In genomic region chr11:125586618-125587017, GRCh38 we compare ENCODE assay signal across 25 cellular contexts. TPM values are rescaled to one million over a fixed set of nuclear protein-coding genes. Genes with fewer than 3 reads are reported as not detected.
DNase-seq lines count a peak whose midpoint lies in the region; ATAC-seq lines count a peak whose summit lies in the region.
"Had no signal": no experiment of that assay in that cellular context is flagged by ENCODE, and none has a peak within 500 bp of the region (broad histone marks: within the 10 kb centered on the region; RNA-seq: fewer than 3 reads in every experiment).

No MANE protein-coding gene starts in this region.

- DNase-seq in activated CD8-positive, alpha-beta memory T cell treated with anti-CD3 and anti-CD28 coated beads, Interleukin-2, amount 10 ng/mL, durations not matched to agents 7 days and 5 days: no peak
- no peak for DNase-seq in activated CD8-positive, alpha-beta memory T cell treated with anti-CD3 and anti-CD28 coated beads, Interleukin-2, amount 50 U/mL, for 4 hours
- DNase-seq in activated T-cell treated with anti-CD3 and anti-CD28 coated beads, Interleukin-2, amount 50 U/mL, for 72 hours: no peak
- DNase-seq in activated T-cell treated with anti-CD3 and anti-CD28 coated beads for 4 hours: no peak
- DNase-seq in stimulated activated effector memory CD8-positive, alpha-beta T cell treated with anti-CD3 and anti-CD28 coated beads, Interleukin-12 subunit alpha, Interleukin-12 subunit beta, amount 100 ng/mL, for 72 hours (ENCODE audit: low spot score in 2 of 2): no peak
- DNase-seq in activated naive CD4-positive, alpha-beta T cell treated with anti-CD3 and anti-CD28 coated beads for 36 hours: no peak
- no peak for DNase-seq in stimulated activated CD8-positive, alpha-beta memory T cell treated with anti-CD3 and anti-CD28 coated beads, Interleukin-4, amount 100 ng/mL, for 48 hours
- DNase-seq: 8988T; ACHN; BE2C; C1 segment of cervical spinal cord; CD4-positive, alpha-beta memory T cell; CD4-positive, CD25-positive, alpha-beta regulatory T cell; CD8-positive, alpha-beta memory T cell; COR-L47; DMS 273 treated with DMSO at 0.1 percent for 48 hours; DMS153; DMS53; DMS79; DND-41; EL; GDM1 had no signal

- no peak overlapping the region for H3K27ac Mint-ChIP-seq in activated CD8-positive, alpha-beta memory T cell treated with anti-CD3 and anti-CD28 coated beads, Interleukin-2, amount 10 ng/mL, durations not matched to agents 7 days and 5 days
- H3K27ac Mint-ChIP-seq in activated T-cell treated with anti-CD3 and anti-CD28 coated beads, Interleukin-2, amount 50 U/mL, for 72 hours: peak overlapping the region; percentile 26
- H3K27ac Mint-ChIP-seq in activated T-helper 17 cell treated with anti-CD3 and anti-CD28 coated beads, Interleukin-2, amount 50 U/mL, for 72 hours: no peak overlapping the region
- no peak overlapping the region for H3K27ac Mint-ChIP-seq in stimulated activated effector memory CD8-positive, alpha-beta T cell treated with anti-CD3 and anti-CD28 coated beads, Interleukin-12 subunit alpha, Interleukin-12 subunit beta, amount 100 ng/mL, for 72 hours
- H3K27ac Mint-ChIP-seq in activated naive CD4-positive, alpha-beta T cell treated with anti-CD3 and anti-CD28 coated beads for 36 hours: no peak overlapping the region
- H3K27ac Mint-ChIP-seq: CD14-positive monocyte; CD4-positive, alpha-beta memory T cell had no signal

- H3K27me3 Mint-ChIP-seq in activated CD8-positive, alpha-beta memory T cell treated with anti-CD3 and anti-CD28 coated beads, Interleukin-2, amount 10 ng/mL, durations not matched to agents 7 days and 5 days: no peaks in the 10 kb centered on the region
- H3K27me3 Mint-ChIP-seq in activated T-cell treated with anti-CD3 and anti-CD28 coated beads, Interleukin-2, amount 50 U/mL, for 72 hours (ENCODE audit: low read depth): no peaks in the 10 kb centered on the region
- H3K27me3 Mint-ChIP-seq in activated T-helper 17 cell treated with anti-CD3 and anti-CD28 coated beads, Interleukin-2, amount 50 U/mL, for 72 hours: no peaks in the 10 kb centered on the region
- H3K27me3 Mint-ChIP-seq in activated naive CD4-positive, alpha-beta T cell treated with anti-CD3 and anti-CD28 coated beads for 36 hours (ENCODE audit: low read depth): no peaks in the 10 kb centered on the region
- H3K27me3 Mint-ChIP-seq: CD4-positive, alpha-beta memory T cell; CD4-positive, CD25-positive, alpha-beta regulatory T cell; CD8-positive, alpha-beta memory T cell had no signal

- no peaks in the 10 kb centered on the region for H3K9me3 Mint-ChIP-seq in activated CD8-positive, alpha-beta memory T cell treated with anti-CD3 and anti-CD28 coated beads, Interleukin-2, amount 10 ng/mL, durations not matched to agents 7 days and 5 days (ENCODE audit: low read depth)
- H3K9me3 Mint-ChIP-seq in activated T-cell treated with anti-CD3 and anti-CD28 coated beads, Interleukin-2, amount 50 U/mL, for 72 hours: no peaks in the 10 kb centered on the region
- no peaks in the 10 kb centered on the region for H3K9me3 Mint-ChIP-seq in activated T-helper 17 cell treated with anti-CD3 and anti-CD28 coated beads, Interleukin-2, amount 50 U/mL, for 72 hours
- H3K9me3 Mint-ChIP-seq in stimulated activated effector memory CD8-positive, alpha-beta T cell treated with anti-CD3 and anti-CD28 coated beads, Interleukin-12 subunit alpha, Interleukin-12 subunit beta, amount 100 ng/mL, for 72 hours: no peaks in the 10 kb centered on the region
- no peaks in the 10 kb centered on the region for H3K9me3 Mint-ChIP-seq in activated naive CD4-positive, alpha-beta T cell treated with anti-CD3 and anti-CD28 coated beads for 36 hours
- H3K9me3 Mint-ChIP-seq: CD14-positive monocyte; CD4-positive, alpha-beta memory T cell; CD4-positive, CD25-positive, alpha-beta regulatory T cell; CD8-positive, alpha-beta memory T cell had no signal

- CTCF ChIA-PET in activated CD8-positive, alpha-beta memory T cell treated with anti-CD3 and anti-CD28 coated beads, Interleukin-2, amount 10 ng/mL, durations not matched to agents 7 days and 5 days (lab: Charles Lee): interaction anchor here (1.8 kb wide), 1 partner anchor 16 kb away, joined by 4 read pairs; no protein-coding TSS in a partner anchor
- CTCF ChIA-PET in activated naive CD4-positive, alpha-beta T cell treated with anti-CD3 and anti-CD28 coated beads for 36 hours (lab: Charles Lee): no interaction called here

- peaks cover 22% of the 10 kb centered on the region for H3K36me3 Mint-ChIP-seq in activated CD8-positive, alpha-beta memory T cell treated with anti-CD3 and anti-CD28 coated beads, Interleukin-2, amount 10 ng/mL, durations not matched to agents 7 days and 5 days
- H3K36me3 Mint-ChIP-seq in activated T-cell treated with anti-CD3 and anti-CD28 coated beads, Interleukin-2, amount 50 U/mL, for 72 hours (ENCODE audit: insufficient read depth in 2 of 2): peaks cover 4 to 24% of the 10 kb centered on the region in 2 donors
- H3K36me3 Mint-ChIP-seq in activated T-helper 17 cell treated with anti-CD3 and anti-CD28 coated beads, Interleukin-2, amount 50 U/mL, for 72 hours (ENCODE audit: low read depth): peaks cover 37% of the 10 kb centered on the region
- H3K36me3 Mint-ChIP-seq in stimulated activated effector memory CD8-positive, alpha-beta T cell treated with anti-CD3 and anti-CD28 coated beads, Interleukin-12 subunit alpha, Interleukin-12 subunit beta, amount 100 ng/mL, for 72 hours: peaks cover 42% of the 10 kb centered on the region
- H3K36me3 Mint-ChIP-seq in activated naive CD4-positive, alpha-beta T cell treated with anti-CD3 and anti-CD28 coated beads for 36 hours (ENCODE audit: low read depth): peaks cover 23% of the 10 kb centered on the region

- H3K4me3 Mint-ChIP-seq in activated CD8-positive, alpha-beta memory T cell treated with anti-CD3 and anti-CD28 coated beads, Interleukin-2, amount 10 ng/mL, durations not matched to agents 7 days and 5 days: no peak overlapping the region
- H3K4me3 Mint-ChIP-seq in activated T-cell treated with anti-CD3 and anti-CD28 coated beads, Interleukin-2, amount 50 U/mL, for 72 hours: no peak overlapping the region
- H3K4me3 Mint-ChIP-seq in activated T-helper 17 cell treated with anti-CD3 and anti-CD28 coated beads, Interleukin-2, amount 50 U/mL, for 72 hours: no peak overlapping the region
- no peak overlapping the region for H3K4me3 Mint-ChIP-seq in stimulated activated effector memory CD8-positive, alpha-beta T cell treated with anti-CD3 and anti-CD28 coated beads, Interleukin-12 subunit alpha, Interleukin-12 subunit beta, amount 100 ng/mL, for 72 hours
- H3K4me3 Mint-ChIP-seq in activated naive CD4-positive, alpha-beta T cell treated with anti-CD3 and anti-CD28 coated beads for 36 hours: no peak overlapping the region
- H3K4me3 Mint-ChIP-seq: CD14-positive monocyte; CD4-positive, alpha-beta memory T cell; CD4-positive, CD25-positive, alpha-beta regulatory T cell; CD8-positive, alpha-beta memory T cell had no signal

- peaks cover 11% of the 10 kb centered on the region for H3K4me1 Mint-ChIP-seq in activated CD8-positive, alpha-beta memory T cell treated with anti-CD3 and anti-CD28 coated beads, Interleukin-2, amount 10 ng/mL, durations not matched to agents 7 days and 5 days
- peaks cover 26% of the 10 kb centered on the region for H3K4me1 Mint-ChIP-seq in activated T-cell treated with anti-CD3 and anti-CD28 coated beads, Interleukin-2, amount 50 U/mL, for 72 hours (ENCODE audit: low read depth)
- H3K4me1 Mint-ChIP-seq in activated T-helper 17 cell treated with anti-CD3 and anti-CD28 coated beads, Interleukin-2, amount 50 U/mL, for 72 hours: no peaks in the 10 kb centered on the region
- peaks cover 18% of the 10 kb centered on the region for H3K4me1 Mint-ChIP-seq in stimulated activated effector memory CD8-positive, alpha-beta T cell treated with anti-CD3 and anti-CD28 coated beads, Interleukin-12 subunit alpha, Interleukin-12 subunit beta, amount 100 ng/mL, for 72 hours
- peaks cover 14% of the 10 kb centered on the region for H3K4me1 Mint-ChIP-seq in activated naive CD4-positive, alpha-beta T cell treated with anti-CD3 and anti-CD28 coated beads for 36 hours (ENCODE audit: low read depth)

- intact Hi-C loops in activated naive CD4-positive, alpha-beta T cell treated with anti-CD3 and anti-CD28 coated beads for 36 hours (cut with micrococcal nuclease): no loop called here

- peak; percentile 23 for ATAC-seq in activated CD8-positive, alpha-beta memory T cell treated with anti-CD3 and anti-CD28 coated beads, Interleukin-2, amount 10 ng/mL, durations not matched to agents 7 days and 5 days
- peak; percentile 77 to 84 for ATAC-seq in activated T-cell treated with anti-CD3 and anti-CD28 coated beads, Interleukin-2, amount 50 U/mL, for 72 hours (replicated peaks in 1 of 2)
- peak; percentile 78 for ATAC-seq in activated T-helper 17 cell treated with anti-CD3 and anti-CD28 coated beads, Interleukin-2, amount 50 U/mL, for 72 hours (replicated peaks)
- ATAC-seq in stimulated activated effector memory CD8-positive, alpha-beta T cell treated with anti-CD3 and anti-CD28 coated beads, Interleukin-12 subunit alpha, Interleukin-12 subunit beta, amount 100 ng/mL, for 72 hours: peak; percentile 89
- ATAC-seq: GM12878 had no signal

RNA-seq across cellular contexts. Expression of gene STT3A, which starts 6.0 kb away (rescaled TPM):
- total RNA-seq in activated CD8-positive, alpha-beta memory T cell treated with anti-CD3 and anti-CD28 coated beads, Interleukin-2, amount 10 ng/mL, durations not matched to agents 7 days and 5 days: 100 to 1,000 TPM in 1 of 2 experiments, 10 to 100 TPM in 1; 82.9 to 128 TPM
- 100 to 1,000 TPM; 121 to 123 TPM for total RNA-seq in activated T-cell treated with anti-CD3 and anti-CD28 coated beads, Interleukin-2, amount 50 U/mL, for 72 hours
- 100 to 1,000 TPM; 133 to 146 TPM for total RNA-seq in activated T-helper 17 cell treated with anti-CD3 and anti-CD28 coated beads, Interleukin-2, amount 50 U/mL, for 72 hours
- 100 to 1,000 TPM; 111 to 113 TPM for total RNA-seq in activated naive CD4-positive, alpha-beta T cell treated with anti-CD3 and anti-CD28 coated beads for 36 hours

RNA-seq across cellular contexts. Expression of gene EI24, which starts 17.3 kb away (rescaled TPM):
- 10 to 100 TPM; 29.0 to 44.1 TPM for total RNA-seq in activated CD8-positive, alpha-beta memory T cell treated with anti-CD3 and anti-CD28 coated beads, Interleukin-2, amount 10 ng/mL, durations not matched to agents 7 days and 5 days
- 10 to 100 TPM; 27.4 to 35.6 TPM for total RNA-seq in activated T-cell treated with anti-CD3 and anti-CD28 coated beads, Interleukin-2, amount 50 U/mL, for 72 hours
- 10 to 100 TPM; 17.0 to 40.5 TPM for total RNA-seq in activated T-helper 17 cell treated with anti-CD3 and anti-CD28 coated beads, Interleukin-2, amount 50 U/mL, for 72 hours
- 10 to 100 TPM; 28.8 to 33.0 TPM for total RNA-seq in activated naive CD4-positive, alpha-beta T cell treated with anti-CD3 and anti-CD28 coated beads for 36 hours

RNA-seq across cellular contexts. Expression of gene CHEK1, which starts 38.3 kb away (rescaled TPM):
- 100 to 1,000 TPM; 106 to 133 TPM for total RNA-seq in activated CD8-positive, alpha-beta memory T cell treated with anti-CD3 and anti-CD28 coated beads, Interleukin-2, amount 10 ng/mL, durations not matched to agents 7 days and 5 days
- total RNA-seq in activated T-cell treated with anti-CD3 and anti-CD28 coated beads, Interleukin-2, amount 50 U/mL, for 72 hours: 100 to 1,000 TPM; 135 to 180 TPM
- total RNA-seq in activated T-helper 17 cell treated with anti-CD3 and anti-CD28 coated beads, Interleukin-2, amount 50 U/mL, for 72 hours: 100 to 1,000 TPM in 1 of 2 donors, 10 to 100 TPM in 1; 96.0 to 147 TPM
- total RNA-seq in activated naive CD4-positive, alpha-beta T cell treated with anti-CD3 and anti-CD28 coated beads for 36 hours: 100 to 1,000 TPM; 164 to 167 TPM

Comparison
In these comparisons a context has a peak if more than half of its experiments do, and no peak if none do; other contexts are left out.
1. ATAC-seq: peak in every context shown above with its lines; median percentile 89 in stimulated activated effector memory CD8-positive, alpha-beta T cell treated with anti-CD3 and anti-CD28 coated beads, Interleukin-12 subunit alpha, Interleukin-12 subunit beta, amount 100 ng/mL, for 72 hours; 80 in activated T-cell treated with anti-CD3 and anti-CD28 coated beads, Interleukin-2, amount 50 U/mL, for 72 hours; 78 in activated T-helper 17 cell treated with anti-CD3 and anti-CD28 coated beads, Interleukin-2, amount 50 U/mL, for 72 hours; 23 in activated CD8-positive, alpha-beta memory T cell treated with anti-CD3 and anti-CD28 coated beads, Interleukin-2, amount 10 ng/mL, durations not matched to agents 7 days and 5 days.